In the genomic region with DNA sequence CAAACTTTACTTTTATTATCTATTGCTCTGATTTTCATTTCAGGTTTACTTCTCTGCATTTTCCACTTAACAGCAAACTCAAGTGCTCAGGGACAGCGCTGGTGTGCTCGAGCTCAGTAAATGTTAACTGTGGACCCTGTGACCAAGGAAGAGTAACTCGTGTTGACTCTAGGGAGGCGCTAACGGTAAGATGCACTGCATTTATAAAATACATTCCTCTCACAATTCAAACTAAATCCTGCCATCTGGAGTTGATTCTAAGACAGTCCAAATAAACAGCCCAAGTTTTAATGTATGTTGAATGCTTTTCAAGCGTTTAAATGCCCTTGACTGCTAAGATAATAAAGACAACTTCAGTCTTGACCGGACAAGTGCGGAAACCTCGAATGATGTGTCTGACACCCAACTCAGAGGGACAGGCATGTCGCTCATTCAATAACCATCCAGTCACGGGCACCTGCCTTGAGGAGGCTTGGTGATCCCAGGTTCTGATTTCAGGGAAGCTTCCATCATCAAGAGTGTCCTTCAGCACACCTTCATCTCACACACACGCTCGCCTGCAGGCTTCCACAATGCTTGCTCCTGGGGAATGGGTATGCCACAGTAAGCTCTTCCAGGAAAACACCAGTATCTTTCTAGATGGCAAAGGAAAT, we compare ENCODE assay signal across 9 cellular contexts.
DNase-seq lines count a peak whose midpoint lies in the region; ATAC-seq and TF ChIP-seq lines count a peak whose summit lies in the region.
"Had no signal": no experiment of that assay in that cellular context is flagged by ENCODE, and none has a peak within 500 bp of the region (broad histone marks: within the 10 kb centered on the region; RNA-seq: fewer than 3 reads in every experiment).

No MANE protein-coding gene starts in this region.

- DNase-seq in DMS 273 (lab: John Stamatoyannopoulos, UW; ENCODE audit: unreplicated experiment) (peak; percentile 26), DMS 273 treated with DMSO at 0.1 percent for 48 hours (lab: John Stamatoyannopoulos, UW) (no peak), iris pigment epithelial cell (ENCODE audit: low read depth) (peak; percentile 61), spleen (no peak), HK-2 (ENCODE audit: unreplicated experiment) (no peak)
- no peak for DNase-seq in activated naive CD8-positive, alpha-beta T cell treated with anti-CD3 and anti-CD28 coated beads for 36 hours
- DNase-seq in activated effector memory CD4-positive, alpha-beta T cell treated with anti-CD3 and anti-CD28 coated beads, Interleukin-2, amount 50 U/mL, for 16 hours: no peak

- H3K27me3 Mint-ChIP-seq in activated naive CD8-positive, alpha-beta T cell treated with anti-CD3 and anti-CD28 coated beads for 36 hours: no peaks in the 10 kb centered on the region

- peak overlapping the region; percentile 64 for H3K27ac Mint-ChIP-seq in activated naive CD8-positive, alpha-beta T cell treated with anti-CD3 and anti-CD28 coated beads for 36 hours

- no peaks in the 10 kb centered on the region for H3K9me3 ChIP-seq in spleen

- H3K9me3 Mint-ChIP-seq in activated naive CD8-positive, alpha-beta T cell treated with anti-CD3 and anti-CD28 coated beads for 36 hours: no peaks in the 10 kb centered on the region

- intact Hi-C loops in spleen (cut with DNase I; ENCODE audit: low total_unique reads): no loop called here

- peaks cover 21% of the 10 kb centered on the region for H3K36me3 Mint-ChIP-seq in activated naive CD8-positive, alpha-beta T cell treated with anti-CD3 and anti-CD28 coated beads for 36 hours

- H3K4me1 Mint-ChIP-seq in activated naive CD8-positive, alpha-beta T cell treated with anti-CD3 and anti-CD28 coated beads for 36 hours: peaks cover 79% of the 10 kb centered on the region

- no peak for TF ChIP-seq CTCF in spleen (IDR thresholded peaks at IDR 0.05 in 8 of 11, conservative IDR thresholded peaks at IDR 0.05 in 3 of 11)

- H3K36me3 ChIP-seq in spleen: peaks cover 0 to 15% (median 0%) of the 10 kb centered on the region in 6 donors

- H3K4me1 ChIP-seq in spleen: peaks cover 54 to 100% (median 93%) of the 10 kb centered on the region in 6 donors

- peak overlapping the region in 7 of 8 donors; percentile 36 to 84 (median 79) for H3K27ac ChIP-seq in spleen
- H3K27ac ChIP-seq: 22Rv1 had no signal

- ATAC-seq in HG03565 (IDR thresholded peaks at IDR 0.05; ENCODE audit: unreplicated experiment): no peak

- 80 to 89% (median 84%) methylated on average over 13 of the region's 13 CpGs for WGBS in spleen, 5 donors

- H3K4me3 Mint-ChIP-seq in activated naive CD8-positive, alpha-beta T cell treated with anti-CD3 and anti-CD28 coated beads for 36 hours: no peak overlapping the region

- H3K4me3 ChIP-seq in spleen: no peak overlapping the region

- no peak for TF ChIP-seq POLR2A in spleen (IDR thresholded peaks at IDR 0.05)

- no peaks in the 10 kb centered on the region for H3K27me3 ChIP-seq in spleen (replicated peaks in 1 of 7)

Comparison
In these comparisons a context has a peak if more than half of its experiments do, and no peak if none do; other contexts are left out.
1. DNase-seq: peak in DMS 273 (single experiment) and iris pigment epithelial cell (single experiment); none in DMS 273 treated with DMSO at 0.1 percent for 48 hours (single experiment), activated naive CD8-positive, alpha-beta T cell treated with anti-CD3 and anti-CD28 coated beads for 36 hours (single experiment), spleen (single experiment), HK-2 (single experiment) and activated effector memory CD4-positive, alpha-beta T cell treated with anti-CD3 and anti-CD28 coated beads, Interleukin-2, amount 50 U/mL, for 16 hours (single experiment).